8 cellular contexts compared by ENCODE assay signal in genomic region chr4:147518846-147519767, GRCh38. TPM values are rescaled to one million over a fixed set of nuclear protein-coding genes. Genes with fewer than 3 reads are reported as not detected.
DNase-seq lines count a peak whose midpoint lies in the region; FAIRE-seq and TF ChIP-seq lines count a peak whose summit lies in the region.

No MANE protein-coding gene starts in this region.

- H3K18ac ChIP-seq in H9 (ENCODE audit: insufficient read length, low read depth, low read length): no peak overlapping the region

- in situ Hi-C loops in T47D (cut with HindIII; ENCODE audit: low pct_unique_long_range_greater_than_20kb, low sequenced_read_pairs): no loop called here

- peaks cover 0 to 2% of the 10 kb centered on the region in 2 experiments; a peak in 1 of 4 replicates for H3K4me1 Mint-ChIP-seq in H9

- no peak overlapping the region for H3K56ac ChIP-seq in H9 (ENCODE audit: insufficient read length, low read depth, low read length)

- H2AK5ac ChIP-seq in H9 (ENCODE audit: insufficient read length, low read length): no peak overlapping the region

- no peak overlapping the region for H4K5ac ChIP-seq in H9 (ENCODE audit: insufficient read length, low read depth, low read length)

- H2BK120ac ChIP-seq in H9 (ENCODE audit: low read depth, low read length, poor library complexity, severe bottlenecking): no peak overlapping the region

- no peaks in the 10 kb centered on the region for H3K79me1 ChIP-seq in H9 (ENCODE audit: insufficient read depth, low read depth, low read length, poor library complexity, severe bottlenecking)

- H2BK5ac ChIP-seq in H9 (ENCODE audit: insufficient read length, low read length): no peak overlapping the region

- no peak overlapping the region for H3K4me3 ChIP-seq in keratinocyte (ENCODE audit: control insufficient read depth in 2 of 3, extremely low read depth in 1 of 3, insufficient read depth in 2 of 3, low read depth in 1 of 3, low read length in 3 of 3)

- H3K9me3 ChIP-seq in H9 (ENCODE audit: control insufficient read depth, low read depth, low read length) (no peaks in the 10 kb centered on the region), keratinocyte (ENCODE audit: control insufficient read depth, low read depth, low read length) (no peaks in the 10 kb centered on the region)

- TF ChIP-seq CTCF in H9 (conservative IDR thresholded peaks at IDR 0.05) (peak; percentile 88), keratinocyte (optimal IDR thresholded peaks at IDR 0.05 in 1 of 3, IDR thresholded peaks at IDR 0.05 in 1 of 3, conservative IDR thresholded peaks at IDR 0.05 in 1 of 3; ENCODE audit: extremely low read depth in 1 of 3, insufficient read depth in 2 of 3, low read length in 3 of 3) (peak; percentile 86 to 94 (median 88))

- H4K8ac ChIP-seq in H9 (replicated peaks; ENCODE audit: insufficient read length, low read depth, low read length): no peak overlapping the region

- no peak overlapping the region for H3T11ph ChIP-seq in H9 (ENCODE audit: low read length)

- dilution Hi-C loops in keratinocyte (cut with MboI; ENCODE audit: extremely low pct_ligation_motif_present, low sequenced_read_pairs): no loop called here

- no peaks in the 10 kb centered on the region for H3K23me2 ChIP-seq in H9 (ENCODE audit: insufficient read length, low read depth, low read length, poor library complexity, severe bottlenecking)

- H2BK12ac ChIP-seq in H9 (ENCODE audit: insufficient read length, low read depth, low read length): no peak overlapping the region

- no peaks in the 10 kb centered on the region for H3K36me3 Mint-ChIP-seq in H9 (ENCODE audit: insufficient read depth in 1 of 3, low read depth in 3 of 3)

- WGBS in H9 (ENCODE audit: extremely low coverage, insufficient read length, low lambda C conversion rate): no CpG with 5 or more reads among the region's 3 CpGs

- H3K27ac ChIP-seq in H9 (ENCODE audit: insufficient read length, low read depth, low read length) (no peak overlapping the region), keratinocyte (ENCODE audit: control insufficient read depth, insufficient read depth, low read length) (no peak overlapping the region)

- H3K23ac ChIP-seq in H9 (ENCODE audit: insufficient read length, low read depth, low read length): no peak overlapping the region

- H3K79me2 ChIP-seq in H9 (ENCODE audit: insufficient read depth, low read length): no peaks in the 10 kb centered on the region
- H3K79me2 ChIP-seq in keratinocyte (ENCODE audit: control insufficient read depth, insufficient read depth, low read length): no peaks in the 10 kb centered on the region

- H3K27me3 Mint-ChIP-seq in H9 (ENCODE audit: low read depth): no peaks in the 10 kb centered on the region

- H3K4me3 Mint-ChIP-seq in H9: no peak overlapping the region

- H2AFZ ChIP-seq in H9 (ENCODE audit: low read length) (no peak overlapping the region), keratinocyte (ENCODE audit: control insufficient read depth, low read length) (no peak overlapping the region)

- H3K36me3 ChIP-seq in keratinocyte (ENCODE audit: control insufficient read depth in 2 of 2, extremely low read depth in 1 of 2, insufficient read depth in 2 of 2, low read length in 2 of 2): no peaks in the 10 kb centered on the region

- H3K9ac ChIP-seq in H9 (ENCODE audit: extremely low read depth, insufficient read length, low read length) (no peak overlapping the region), keratinocyte (ENCODE audit: control insufficient read depth, extremely low read depth, insufficient read depth, low read length) (no peak overlapping the region)

- H4K20me1 ChIP-seq in H9 (ENCODE audit: control insufficient read depth, insufficient read depth, insufficient read length): no peaks in the 10 kb centered on the region
- H4K20me1 ChIP-seq in keratinocyte (ENCODE audit: control insufficient read depth, extremely low read depth, insufficient read depth, low read length): no peaks in the 10 kb centered on the region

- H3K27me3 ChIP-seq in H9 (ENCODE audit: insufficient read depth, low read length) (no peaks in the 10 kb centered on the region), keratinocyte (ENCODE audit: control insufficient read depth, extremely low read depth, insufficient read depth, low read length) (no peaks in the 10 kb centered on the region)

- no peaks in the 10 kb centered on the region for H3K9me1 ChIP-seq in keratinocyte (ENCODE audit: control insufficient read depth, extremely low read depth, insufficient read depth, low read length)

- no peak overlapping the region for H3K27ac Mint-ChIP-seq in H9

- no peak overlapping the region for H2BK15ac ChIP-seq in H9 (ENCODE audit: low read depth, low read length)

- peak; percentile 37 for DNase-seq in activated naive CD4-positive, alpha-beta T cell treated with Interleukin-2 at 50 U/mL for 16 hours
- no peak for DNase-seq in activated naive CD4-positive, alpha-beta T cell (lab: John Stamatoyannopoulos, UW)
- peak; percentile 62 for DNase-seq in H9
- peak; percentile 76 to 86 for DNase-seq in Kasumi-1 (lab: John Stamatoyannopoulos, UW)
- peak; percentile 54 for DNase-seq in SKM-1 treated with dmso at 0.1 percent for 144 hours (lab: John Stamatoyannopoulos, UW; ENCODE audit: unreplicated experiment)
- DNase-seq in T47D (ENCODE audit: low read depth in 1 of 2, low spot score in 1 of 2): peak; percentile 6 to 70
- no peak for DNase-seq in keratinocyte (ENCODE audit: low read depth, low spot score)
- DNase-seq in stimulated activated CD4-positive, alpha-beta T cell treated with anti-CD3 and anti-CD28 coated beads, Interleukin-4, amount 100 ng/mL, for 24 hours: peak; percentile 40

- no peaks in the 10 kb centered on the region for H3K9me3 Mint-ChIP-seq in H9

- no peak overlapping the region for H3K14ac ChIP-seq in H9 (ENCODE audit: insufficient read depth, low read length)

- H4K91ac ChIP-seq in H9 (ENCODE audit: insufficient read length, low read depth, low read length): no peak overlapping the region

- peak; percentile 80 for FAIRE-seq in keratinocyte (lab: Jason Lieb, UNC)

- no peak overlapping the region for H2BK20ac ChIP-seq in H9 (ENCODE audit: low read depth, low read length, poor library complexity, severe bottlenecking)

- no peaks in the 10 kb centered on the region for H3K4me1 ChIP-seq in H9 (ENCODE audit: insufficient read depth, low read length)
- H3K4me1 ChIP-seq in keratinocyte (ENCODE audit: control insufficient read depth, extremely low read depth, insufficient read depth, low read length): no peaks in the 10 kb centered on the region

- no peak overlapping the region for H3K4ac ChIP-seq in H9 (ENCODE audit: low read depth, low read length)

- no peak overlapping the region for H3K4me2 ChIP-seq in H9 (ENCODE audit: insufficient read depth, insufficient read length, low read length)
- H3K4me2 ChIP-seq in keratinocyte (ENCODE audit: control insufficient read depth, extremely low read depth, insufficient read depth, low read depth, low read length): no peak overlapping the region

RNA-seq across cellular contexts. Expression of gene EDNRA, which starts 38.2 kb away (rescaled TPM):
- total RNA-seq in H9 (2021): 0.75 and 1.6 TPM in 2 replicates
- polyA plus RNA-seq in keratinocyte: 5.5 to 7.8 TPM (median 6.1 TPM) in 3 replicates
- polyA plus RNA-seq in keratinocyte (2011; ENCODE audit: low read depth): 0.20 TPM
- polyA plus RNA-seq in keratinocyte (2011; cell fraction: cytosol; rRNA removed): 1.9 and 3.3 TPM in 2 replicates
- polyA plus RNA-seq in keratinocyte (2011; cell fraction: nucleus; rRNA removed): 8.6 and 8.9 TPM in 2 replicates
- polyA plus RNA-seq in keratinocyte (2012; ENCODE audit: low replicate concordance): 0.35 and 3.4 TPM in 2 replicates
- 4.2 to 13.2 TPM (median 5.1 TPM) in 3 replicates for polyA minus RNA-seq in keratinocyte
- 3.5 TPM for polyA minus RNA-seq in keratinocyte (2011; cell fraction: cytosol; rRNA and poly(A)+ RNA removed)
- polyA minus RNA-seq in keratinocyte (2011; cell fraction: nucleus; rRNA and poly(A)+ RNA removed): 9.5 and 15.4 TPM in 2 replicates

Comparison
In these comparisons a context has a peak if more than half of its experiments do, and no peak if none do; other contexts are left out.
1. DNase-seq: peak in activated naive CD4-positive, alpha-beta T cell treated with Interleukin-2 at 50 U/mL for 16 hours (single experiment), H9 (single experiment), Kasumi-1 (2 of 2), SKM-1 treated with dmso at 0.1 percent for 144 hours (single experiment), T47D (2 of 2) and stimulated activated CD4-positive, alpha-beta T cell treated with anti-CD3 and anti-CD28 coated beads, Interleukin-4, amount 100 ng/mL, for 24 hours (single experiment); none in activated naive CD4-positive, alpha-beta T cell (0 of 4) and keratinocyte (single experiment).